ENCODE assay signal across 11 cellular contexts in genomic region chr7:92075455-92076158, GRCh38. TPM values are rescaled to one million over a fixed set of nuclear protein-coding genes. Genes with fewer than 3 reads are reported as not detected.
DNase-seq lines count a peak whose midpoint lies in the region; ATAC-seq, FAIRE-seq and TF ChIP-seq lines count a peak whose summit lies in the region.
"Had no signal": no experiment of that assay in that cellular context is flagged by ENCODE, and none has a peak within 500 bp of the region (broad histone marks: within the 10 kb centered on the region; RNA-seq: fewer than 3 reads in every experiment).

No MANE protein-coding gene starts in this region.

- H3K27ac Mint-ChIP-seq in activated T-helper 2 cell treated with anti-CD3 and anti-CD28 coated beads, Interferon-gamma antibody, Interleukin-2, Interleukin-4, amounts not matched to agents 10 μg/mL and 5 μg/mL and 100 μg/mL, durations not matched to agents 14 hours and 24 hours and 36 hours, result no peak overlapping the region

- intact Hi-C loops in activated T-helper 2 cell treated with anti-CD3 and anti-CD28 coated beads, Interferon-gamma antibody, Interleukin-2, Interleukin-4, amounts not matched to agents 10 μg/mL and 5 μg/mL and 100 μg/mL, durations not matched to agents 14 hours and 24 hours and 36 hours (cut with micrococcal nuclease), result no loop called here
- intact Hi-C loops in tibial artery (cut with DNase I; ENCODE audit: low total_unique reads) (no loop called here), prostate gland (cut with DNase I) (no loop called here)

- H3K4me3 ChIP-seq in tibial artery (no peak overlapping the region), prostate gland (no peak overlapping the region)

- H3K4me1 Mint-ChIP-seq in activated T-helper 2 cell treated with anti-CD3 and anti-CD28 coated beads, Interferon-gamma antibody, Interleukin-2, Interleukin-4, amounts not matched to agents 10 μg/mL and 5 μg/mL and 100 μg/mL, durations not matched to agents 14 hours and 24 hours and 36 hours (ENCODE audit: low read depth), result peaks cover 12% of the 10 kb centered on the region

- H3K27me3 Mint-ChIP-seq in activated T-helper 2 cell treated with anti-CD3 and anti-CD28 coated beads, Interferon-gamma antibody, Interleukin-2, Interleukin-4, amounts not matched to agents 10 μg/mL and 5 μg/mL and 100 μg/mL, durations not matched to agents 14 hours and 24 hours and 36 hours (ENCODE audit: low read depth), result no peaks in the 10 kb centered on the region

- H3K36me3 ChIP-seq in tibial artery (peaks cover 44 to 63% (median 54%) of the 10 kb centered on the region in 3 donors), prostate gland (no peaks in the 10 kb centered on the region)

- H3K27me3 ChIP-seq in tibial artery (no peaks in the 10 kb centered on the region), prostate gland (replicated peaks; ENCODE audit: insufficient read depth) (no peaks in the 10 kb centered on the region)

- H3K4me1 ChIP-seq in tibial artery, result no peaks in the 10 kb centered on the region
- H3K4me1 ChIP-seq in prostate gland (replicated peaks), result no peaks in the 10 kb centered on the region

- H3K9me3 ChIP-seq in tibial artery, result no peaks in the 10 kb centered on the region
- no peaks in the 10 kb centered on the region for H3K9me3 ChIP-seq in prostate gland

- no peak overlapping the region for H3K27ac ChIP-seq in tibial artery
- no peak overlapping the region for H3K27ac ChIP-seq in prostate gland

- no peak overlapping the region for H3K4me3 Mint-ChIP-seq in activated T-helper 2 cell treated with anti-CD3 and anti-CD28 coated beads, Interferon-gamma antibody, Interleukin-2, Interleukin-4, amounts not matched to agents 10 μg/mL and 5 μg/mL and 100 μg/mL, durations not matched to agents 14 hours and 24 hours and 36 hours (ENCODE audit: low read depth)

- peak; percentile 13 for FAIRE-seq in islet of Langerhans (lab: Jason Lieb, UNC)
- FAIRE-seq: endothelial cell of umbilical vein, HepG2, TTC549 had no signal

- no peak for TF ChIP-seq POLR2A in prostate gland (IDR thresholded peaks at IDR 0.05)

- TF ChIP-seq CTCF in tibial artery (IDR thresholded peaks at IDR 0.05), result no peak
- TF ChIP-seq CTCF in prostate gland (IDR thresholded peaks at IDR 0.05), result no peak

- ATAC-seq in GM18861 (IDR thresholded peaks at IDR 0.05; ENCODE audit: unreplicated experiment) (peak; percentile 87), GM21390 (IDR thresholded peaks at IDR 0.05; ENCODE audit: unreplicated experiment) (peak; percentile 83), HG03139 (IDR thresholded peaks at IDR 0.05; ENCODE audit: unreplicated experiment) (peak; percentile 89)
- ATAC-seq: HepG2 had no signal

- H3K9me3 Mint-ChIP-seq in activated T-helper 2 cell treated with anti-CD3 and anti-CD28 coated beads, Interferon-gamma antibody, Interleukin-2, Interleukin-4, amounts not matched to agents 10 μg/mL and 5 μg/mL and 100 μg/mL, durations not matched to agents 14 hours and 24 hours and 36 hours, result no peaks in the 10 kb centered on the region

- 91% methylated on average over 4 of the region's 4 CpGs for WGBS in prostate gland

- peaks cover 50% of the 10 kb centered on the region for H3K36me3 Mint-ChIP-seq in activated T-helper 2 cell treated with anti-CD3 and anti-CD28 coated beads, Interferon-gamma antibody, Interleukin-2, Interleukin-4, amounts not matched to agents 10 μg/mL and 5 μg/mL and 100 μg/mL, durations not matched to agents 14 hours and 24 hours and 36 hours (ENCODE audit: low read depth)

- no peak for DNase-seq in activated T-helper 2 cell treated with anti-CD3 and anti-CD28 coated beads, Interferon-gamma antibody, Interleukin-2, Interleukin-4, amounts not matched to agents 10 μg/mL and 5 μg/mL and 100 μg/mL, durations not matched to agents 14 hours and 24 hours and 36 hours (ENCODE audit: low spot score)
- no peak for DNase-seq in AG08396 (ENCODE audit: low spot score)
- no peak for DNase-seq in tibial artery
- DNase-seq in prostate gland (ENCODE audit: low spot score), result no peak

RNA-seq across cellular contexts. Expression of gene CYP51A1, which starts 58.7 kb away (rescaled TPM):
- total RNA-seq in activated T-helper 2 cell treated with anti-CD3 and anti-CD28 coated beads, Interferon-gamma antibody, Interleukin-2, Interleukin-4, amounts not matched to agents 10 μg/mL and 5 μg/mL and 100 μg/mL, durations not matched to agents 14 hours and 24 hours and 36 hours, result 133 and 139 TPM in 2 replicates
- 100 to 1,000 TPM in 1 of 2 donors, 10 to 100 TPM in 1; 51.6 to 121 TPM for total RNA-seq in prostate gland
